14 cellular contexts compared by ENCODE assay signal in genomic region chr1:111506561-111506960, GRCh38. TPM values are rescaled to one million over a fixed set of nuclear protein-coding genes. Genes with fewer than 3 reads are reported as not detected.
DNase-seq lines count a peak whose midpoint lies in the region; ATAC-seq and TF ChIP-seq lines count a peak whose summit lies in the region.
"Had no signal": no experiment of that assay in that cellular context is flagged by ENCODE, and none has a peak within 500 bp of the region (broad histone marks: within the 10 kb centered on the region; RNA-seq: fewer than 3 reads in every experiment).

No MANE protein-coding gene starts in this region.

- H3K9me3 Mint-ChIP-seq in CD14-positive monocyte: no peaks in the 10 kb centered on the region
- H3K9me3 Mint-ChIP-seq in IgD-negative memory B cell: no peaks in the 10 kb centered on the region
- no peaks in the 10 kb centered on the region for H3K9me3 Mint-ChIP-seq in activated naive CD8-positive, alpha-beta T cell treated with anti-CD3 and anti-CD28 coated beads, Interleukin-2, amount 10 ng/mL, durations not matched to agents 7 days and 5 days
- H3K9me3 Mint-ChIP-seq in natural killer cell: no peaks in the 10 kb centered on the region
- H3K9me3 Mint-ChIP-seq: endodermal cell had no signal

- H3K27me3 ChIP-seq in testis: no peaks in the 10 kb centered on the region
- H3K27me3 ChIP-seq: ovary had no signal

- H3K9me3 ChIP-seq in testis: no peaks in the 10 kb centered on the region
- H3K9me3 ChIP-seq: ovary had no signal

- 39 to 44% methylated on average over 2 of the region's 2 CpGs for WGBS in testis, 2 donors

- H3K4me3 Mint-ChIP-seq in CD14-positive monocyte (no peak overlapping the region), IgD-negative memory B cell (peak overlapping the region in 3 of 4 donors; percentile 44 to 79 (median 74)), natural killer cell (no peak overlapping the region)
- no peak overlapping the region for H3K4me3 Mint-ChIP-seq in activated naive CD8-positive, alpha-beta T cell treated with anti-CD3 and anti-CD28 coated beads, Interleukin-2, amount 10 ng/mL, durations not matched to agents 7 days and 5 days
- H3K4me3 Mint-ChIP-seq: endodermal cell had no signal

- ATAC-seq in activated naive CD8-positive, alpha-beta T cell treated with anti-CD3 and anti-CD28 coated beads, Interleukin-2, amount 10 ng/mL, durations not matched to agents 7 days and 5 days (ENCODE audit: low read depth): no peak
- no peak for ATAC-seq in natural killer cell

- peaks cover 0 to 2% of the 10 kb centered on the region in 2 donors for H3K36me3 Mint-ChIP-seq in CD14-positive monocyte
- no peaks in the 10 kb centered on the region for H3K36me3 Mint-ChIP-seq in IgD-negative memory B cell
- H3K36me3 Mint-ChIP-seq in activated naive CD8-positive, alpha-beta T cell treated with anti-CD3 and anti-CD28 coated beads, Interleukin-2, amount 10 ng/mL, durations not matched to agents 7 days and 5 days: no peaks in the 10 kb centered on the region
- no peaks in the 10 kb centered on the region for H3K36me3 Mint-ChIP-seq in natural killer cell

- no peak overlapping the region for H3K27ac ChIP-seq in testis

- intact Hi-C loops in CD14-positive monocyte (cut with micrococcal nuclease): loop anchor here (2.0 to 10.0 kb wide), 4 partner anchors 34 to 228 kb away; partner anchors contain the start of genes C1orf162 (in 2 of the 2) and INKA2 (in 1 of the 2)
- intact Hi-C loops in natural killer cell (cut with micrococcal nuclease): loop anchor here (2.0 kb wide), 1 partner anchor 32 kb away; no protein-coding TSS in a partner anchor
- intact Hi-C loops in testis (cut with DNase I; ENCODE audit: low total_unique reads): no loop called here

- peaks cover 31% of the 10 kb centered on the region for H3K4me1 ChIP-seq in testis

- POLR2A ChIA-PET in activated naive CD8-positive, alpha-beta T cell treated with anti-CD3 and anti-CD28 coated beads, Interleukin-2, amount 10 ng/mL, durations not matched to agents 7 days and 5 days (lab: Charles Lee): interaction anchor here (0.7 to 3.9 kb wide), 8 partner anchors 10 to 249 kb away, joined by 3 to 39 read pairs (median 20); partner anchors contain the start of genes C1orf162 and DDX20

- no peaks in the 10 kb centered on the region for H3K27me3 Mint-ChIP-seq in CD14-positive monocyte (ENCODE audit: low read depth in 3 of 3)
- H3K27me3 Mint-ChIP-seq in IgD-negative memory B cell: no peaks in the 10 kb centered on the region
- no peaks in the 10 kb centered on the region for H3K27me3 Mint-ChIP-seq in activated naive CD8-positive, alpha-beta T cell treated with anti-CD3 and anti-CD28 coated beads, Interleukin-2, amount 10 ng/mL, durations not matched to agents 7 days and 5 days
- no peaks in the 10 kb centered on the region for H3K27me3 Mint-ChIP-seq in natural killer cell (ENCODE audit: low read depth in 2 of 2)

- H3K27ac Mint-ChIP-seq in CD14-positive monocyte (peak overlapping the region; percentile 89 to 98 (median 94)), IgD-negative memory B cell (peak overlapping the region; percentile 75 to 97 (median 92)), natural killer cell (peak overlapping the region; percentile 77 to 83)
- H3K27ac Mint-ChIP-seq in activated naive CD8-positive, alpha-beta T cell treated with anti-CD3 and anti-CD28 coated beads, Interleukin-2, amount 10 ng/mL, durations not matched to agents 7 days and 5 days: peak overlapping the region; percentile 66
- H3K27ac Mint-ChIP-seq: endodermal cell had no signal

- no peak overlapping the region for H3K4me3 ChIP-seq in testis
- H3K4me3 ChIP-seq: ovary had no signal

- H3K4me1 Mint-ChIP-seq in CD14-positive monocyte (peaks cover 48% of the 10 kb centered on the region), IgD-negative memory B cell (peaks cover 32 to 57% (median 45%) of the 10 kb centered on the region in 3 donors), natural killer cell (peaks cover 23 to 44% of the 10 kb centered on the region in 2 donors)
- peaks cover 46% of the 10 kb centered on the region for H3K4me1 Mint-ChIP-seq in activated naive CD8-positive, alpha-beta T cell treated with anti-CD3 and anti-CD28 coated beads, Interleukin-2, amount 10 ng/mL, durations not matched to agents 7 days and 5 days

- TF ChIP-seq POLR2A in testis (IDR thresholded peaks at IDR 0.05): no peak

- H3K36me3 ChIP-seq in testis (ENCODE audit: low read depth, missing control alignments): no peaks in the 10 kb centered on the region
- H3K36me3 ChIP-seq: ovary had no signal

- DNase-seq in CD14-positive monocyte (ENCODE audit: low spot score) (no peak), natural killer cell (no peak), SK-N-DZ (ENCODE audit: low spot score) (no peak), testis (no peak), middle frontal gyrus (ENCODE audit: extremely low spot score, low spot score) (no peak)
- DNase-seq in activated naive CD8-positive, alpha-beta T cell treated with anti-CD3 and anti-CD28 coated beads, Interleukin-2, amount 10 ng/mL, durations not matched to agents 7 days and 5 days: no peak
- no peak for DNase-seq in stimulated activated CD4-positive, alpha-beta T cell treated with anti-CD3 and anti-CD28 coated beads, Interleukin-1b, Interleukin-23, amount 100 ng/mL, for 48 hours
- DNase-seq: endodermal cell, GF-D8, NCI-H1694 treated with DMSO at 0.1 percent for 48 hours, ovary had no signal

- TF ChIP-seq CTCF in CD14-positive monocyte (IDR thresholded peaks at IDR 0.05) (no peak), natural killer cell (IDR thresholded peaks at IDR 0.05) (no peak), testis (IDR thresholded peaks at IDR 0.05) (no peak)

RNA-seq across cellular contexts. Expression of gene ADORA3, which starts 3.1 kb away (rescaled TPM):
- polyA plus RNA-seq in CD14-positive monocyte (1 to 10 TPM; 1.1 to 2.7 TPM), IgD-negative memory B cell (0.44 TPM), testis (ENCODE audit: insufficient read depth, low read depth, low replicate concordance) (2.5 TPM)
- under 1 TPM in 1 of 2 experiments, not detected in 1; 0.20 TPM for total RNA-seq in activated naive CD8-positive, alpha-beta T cell treated with anti-CD3 and anti-CD28 coated beads, Interleukin-2, amount 10 ng/mL, durations not matched to agents 7 days and 5 days
- total RNA-seq in natural killer cell (under 1 TPM in 1 of 3 donors, not detected in 2; 0.40 TPM), testis (1 to 10 TPM; 2.8 to 3.8 TPM)
- polyA plus RNA-seq in SK-N-DZ (2014; cell fraction: cytosol; rRNA removed): not detected in 2 replicates
- not detected in 2 replicates for polyA plus RNA-seq in SK-N-DZ (2014; cell fraction: nucleus; rRNA removed)
- total RNA-seq: activated CD8-positive, alpha-beta memory T cell treated with anti-CD3 and anti-CD28 coated beads for 36 hours; endodermal cell had no signal
- polyA plus RNA-seq: BJ had no signal

RNA-seq across cellular contexts. Expression of gene TMIGD3, which starts 3.1 kb away (rescaled TPM):
- 1 to 10 TPM; 2.1 to 3.1 TPM for polyA plus RNA-seq in CD14-positive monocyte
- not detected for polyA plus RNA-seq in IgD-negative memory B cell
- total RNA-seq in activated naive CD8-positive, alpha-beta T cell treated with anti-CD3 and anti-CD28 coated beads, Interleukin-2, amount 10 ng/mL, durations not matched to agents 7 days and 5 days: under 1 TPM in 1 of 2 experiments, not detected in 1; 0.42 TPM
- total RNA-seq in natural killer cell: 1 to 10 TPM in 1 of 3 donors, not detected in 2; 1.0 TPM
- polyA plus RNA-seq in SK-N-DZ (2014; cell fraction: cytosol; rRNA removed): not detected in 2 replicates
- not detected in 2 replicates for polyA plus RNA-seq in SK-N-DZ (2014; cell fraction: nucleus; rRNA removed)
- total RNA-seq in testis: 10 to 100 TPM; 27.6 to 63.6 TPM
- 148 TPM for polyA plus RNA-seq in testis (ENCODE audit: insufficient read depth, low read depth, low replicate concordance)
- total RNA-seq: endodermal cell had no signal
- polyA plus RNA-seq: BJ had no signal

RNA-seq across cellular contexts. Expression of gene C1orf162, which starts 32.8 kb away (rescaled TPM):
- polyA plus RNA-seq in CD14-positive monocyte (100 to 1,000 TPM; 630 to 744 TPM), IgD-negative memory B cell (120 TPM), testis (ENCODE audit: insufficient read depth, low read depth, low replicate concordance) (15.4 TPM)
- total RNA-seq in activated naive CD8-positive, alpha-beta T cell treated with anti-CD3 and anti-CD28 coated beads, Interleukin-2, amount 10 ng/mL, durations not matched to agents 7 days and 5 days: 10 to 100 TPM; 31.6 to 33.6 TPM
- total RNA-seq in natural killer cell (100 to 1,000 TPM in 2 of 3 donors, 10 to 100 TPM in 1; 85.2 to 147 (median 106) TPM), testis (1 to 10 TPM; 5.4 to 6.9 TPM)
- polyA plus RNA-seq in SK-N-DZ (2014; cell fraction: cytosol; rRNA removed): 0.19 TPM in 1 of 2 replicates, not detected in the other
- polyA plus RNA-seq in SK-N-DZ (2014; cell fraction: nucleus; rRNA removed): 2.4 and 3.5 TPM in 2 replicates

RNA-seq across cellular contexts. Expression of gene ATP5PB, which starts 57.3 kb away (rescaled TPM):
- polyA plus RNA-seq in CD14-positive monocyte (100 to 1,000 TPM; 557 to 597 TPM), IgD-negative memory B cell (390 TPM), testis (ENCODE audit: insufficient read depth, low read depth, low replicate concordance) (419 TPM)
- total RNA-seq in activated naive CD8-positive, alpha-beta T cell treated with anti-CD3 and anti-CD28 coated beads, Interleukin-2, amount 10 ng/mL, durations not matched to agents 7 days and 5 days: 100 to 1,000 TPM; 259 to 260 TPM
- total RNA-seq in natural killer cell (100 to 1,000 TPM; 105 to 115 (median 105) TPM), testis (100 to 1,000 TPM; 183 to 188 TPM)
- polyA plus RNA-seq in SK-N-DZ (2014; cell fraction: cytosol; rRNA removed): 352 and 364 TPM in 2 replicates
- 226 and 273 TPM in 2 replicates for polyA plus RNA-seq in SK-N-DZ (2014; cell fraction: nucleus; rRNA removed)

RNA-seq across cellular contexts. Expression of gene WDR77, which starts 57.5 kb away (rescaled TPM):
- polyA plus RNA-seq in CD14-positive monocyte: 10 to 100 TPM; 26.4 to 28.1 TPM
- 48.1 TPM for polyA plus RNA-seq in IgD-negative memory B cell
- 10 to 100 TPM; 35.7 to 35.9 TPM for total RNA-seq in activated naive CD8-positive, alpha-beta T cell treated with anti-CD3 and anti-CD28 coated beads, Interleukin-2, amount 10 ng/mL, durations not matched to agents 7 days and 5 days
- total RNA-seq in natural killer cell: 10 to 100 TPM; 15.5 to 20.8 (median 17.8) TPM
- polyA plus RNA-seq in SK-N-DZ (2014; cell fraction: cytosol; rRNA removed): 152 and 161 TPM in 2 replicates
- 91.2 and 142 TPM in 2 replicates for polyA plus RNA-seq in SK-N-DZ (2014; cell fraction: nucleus; rRNA removed)
- 10 to 100 TPM; 32.6 to 33.8 TPM for total RNA-seq in testis
- polyA plus RNA-seq in testis (ENCODE audit: insufficient read depth, low read depth, low replicate concordance): 33.7 TPM

Comparison
In these comparisons a context has a peak if more than half of its experiments do, and no peak if none do; other contexts are left out.
1. H3K4me3 Mint-ChIP-seq: peak in IgD-negative memory B cell (3 of 4); none in CD14-positive monocyte (0 of 2), activated naive CD8-positive, alpha-beta T cell treated with anti-CD3 and anti-CD28 coated beads, Interleukin-2, amount 10 ng/mL, durations not matched to agents 7 days and 5 days (single experiment) and natural killer cell (single experiment).
2. RNA of gene TMIGD3, which starts 3.1 kb away (total RNA-seq): 27.6 to 63.6 TPM in testis; 0.42 TPM in activated naive CD8-positive, alpha-beta T cell treated with anti-CD3 and anti-CD28 coated beads, Interleukin-2, amount 10 ng/mL, durations not matched to agents 7 days and 5 days and 1.0 TPM in natural killer cell; every median in the first group is over 10 times any median in the second.
3. RNA of gene C1orf162, which starts 32.8 kb away (total RNA-seq): 85.2 to 147 TPM in natural killer cell and 31.6 to 33.6 TPM in activated naive CD8-positive, alpha-beta T cell treated with anti-CD3 and anti-CD28 coated beads, Interleukin-2, amount 10 ng/mL, durations not matched to agents 7 days and 5 days; 5.4 to 6.9 TPM in testis; every median in the first group is over 4 times any median in the second.
4. Peak in every context shown above with its lines, with median percentiles within 50 percentile points of each other: H3K27ac Mint-ChIP-seq.